Comparison of ENCODE assay signal across 1 cellular context in the genomic region with DNA sequence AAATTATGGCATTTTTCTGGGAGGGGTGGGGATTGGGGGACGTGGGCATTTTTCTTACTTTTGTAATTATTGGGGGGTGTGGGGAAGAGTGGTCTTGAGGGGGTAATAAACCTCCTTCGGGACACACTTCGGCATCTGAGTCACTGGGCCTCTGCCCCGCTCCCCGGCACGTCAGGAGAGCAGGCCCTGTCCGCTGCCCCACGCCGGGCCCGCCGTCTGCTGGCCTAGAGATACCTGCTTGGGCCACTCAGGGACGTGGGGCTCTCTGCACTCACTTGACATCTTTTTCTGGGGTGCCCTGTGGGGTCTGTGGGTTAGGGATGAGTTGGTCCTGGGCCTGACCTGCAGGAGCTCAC.
TF ChIP-seq lines count a peak whose summit lies in the region.

No MANE protein-coding gene starts in this region.

TF ChIP-seq in K562, 482 proteins besides CTCF, POLR2A, EP300 and RAD21:
- TF ChIP-seq RUNX1 (IDR thresholded peaks at IDR 0.05; ENCODE audit: low read depth), result no peak
- TF ChIP-seq SAFB2 (IDR thresholded peaks at IDR 0.05; ENCODE audit: borderline replicate concordance, low read depth, low read length, severe bottlenecking), result no peak
- no peak for TF ChIP-seq ZNF707 (CRISPR knock-in tag; conservative IDR thresholded peaks at IDR 0.05)
- no peak for TF ChIP-seq MCM3 (IDR thresholded peaks at IDR 0.05)
- TF ChIP-seq, protein P1, sequence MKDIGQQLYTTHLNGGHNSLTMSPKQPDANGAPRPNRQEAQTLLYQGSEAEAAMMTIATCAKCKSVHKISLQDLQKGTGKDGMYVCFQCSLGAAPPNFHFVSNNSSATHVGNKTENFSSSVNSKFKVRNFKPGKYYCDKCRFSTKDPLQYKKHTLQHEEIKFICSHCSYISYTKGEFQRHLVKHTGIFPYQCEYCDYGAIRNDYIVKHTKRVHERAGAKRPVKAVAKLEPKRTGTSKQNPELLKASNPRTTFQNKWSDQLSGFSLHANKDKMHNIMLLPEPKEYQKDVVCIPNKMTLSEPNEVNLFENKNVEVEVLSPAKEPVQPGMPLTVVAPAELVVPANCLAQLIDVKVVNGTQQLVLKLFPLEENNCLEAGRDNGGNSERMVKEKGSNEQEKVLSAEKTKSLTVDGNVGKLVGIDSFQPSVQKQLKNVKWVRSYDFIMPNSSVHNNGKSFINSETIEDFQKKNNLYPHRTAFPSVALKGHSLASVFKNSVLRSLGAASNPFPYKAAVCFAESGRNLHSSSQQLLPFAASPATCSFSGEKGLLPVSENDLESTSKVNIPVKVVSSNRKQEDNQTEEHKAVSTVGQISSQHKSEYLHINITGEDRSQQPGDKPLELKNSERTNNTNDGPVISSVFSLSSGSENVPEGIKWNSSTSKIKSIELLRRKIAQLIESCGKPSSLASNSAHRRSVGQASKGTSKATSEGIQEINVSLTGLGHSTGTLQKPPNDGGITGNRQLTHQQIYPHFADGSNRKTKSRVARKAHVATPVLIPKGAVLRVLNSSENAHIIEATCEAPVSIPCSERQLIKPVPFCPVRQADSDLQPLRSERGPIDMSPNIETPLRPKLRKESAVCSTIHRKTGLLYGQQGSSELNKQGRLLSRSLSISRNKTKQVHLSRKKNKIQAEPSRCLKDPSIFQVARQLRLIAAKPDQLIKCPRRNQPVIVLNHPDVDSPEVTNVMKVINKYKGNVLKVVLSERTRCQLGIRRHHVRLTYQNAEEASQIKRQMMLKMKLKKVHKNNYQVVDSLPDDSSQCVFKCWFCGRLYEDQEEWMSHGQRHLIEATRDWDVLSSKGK (CRISPR knock-in tag; IDR thresholded peaks at IDR 0.05), result no peak
- 0 out of 2 replicates have a peak, but pooled peaks have one; percentile 16 for TF ChIP-seq CBX1 (IDR thresholded peaks at IDR 0.05; ENCODE audit: low read depth)
- TF ChIP-seq ZNF717 (CRISPR knock-in tag; IDR thresholded peaks at IDR 0.05), result no peak
- TF ChIP-seq, protein P2, sequence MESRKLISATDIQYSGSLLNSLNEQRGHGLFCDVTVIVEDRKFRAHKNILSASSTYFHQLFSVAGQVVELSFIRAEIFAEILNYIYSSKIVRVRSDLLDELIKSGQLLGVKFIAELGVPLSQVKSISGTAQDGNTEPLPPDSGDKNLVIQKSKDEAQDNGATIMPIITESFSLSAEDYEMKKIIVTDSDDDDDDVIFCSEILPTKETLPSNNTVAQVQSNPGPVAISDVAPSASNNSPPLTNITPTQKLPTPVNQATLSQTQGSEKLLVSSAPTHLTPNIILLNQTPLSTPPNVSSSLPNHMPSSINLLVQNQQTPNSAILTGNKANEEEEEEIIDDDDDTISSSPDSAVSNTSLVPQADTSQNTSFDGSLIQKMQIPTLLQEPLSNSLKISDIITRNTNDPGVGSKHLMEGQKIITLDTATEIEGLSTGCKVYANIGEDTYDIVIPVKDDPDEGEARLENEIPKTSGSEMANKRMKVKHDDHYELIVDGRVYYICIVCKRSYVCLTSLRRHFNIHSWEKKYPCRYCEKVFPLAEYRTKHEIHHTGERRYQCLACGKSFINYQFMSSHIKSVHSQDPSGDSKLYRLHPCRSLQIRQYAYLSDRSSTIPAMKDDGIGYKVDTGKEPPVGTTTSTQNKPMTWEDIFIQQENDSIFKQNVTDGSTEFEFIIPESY (CRISPR knock-in tag; IDR thresholded peaks at IDR 0.05), result peak; percentile 52; the same call in 1 of the 2 replicates
